Comparison of ENCODE assay signal across 10 cellular contexts in the genomic region with DNA sequence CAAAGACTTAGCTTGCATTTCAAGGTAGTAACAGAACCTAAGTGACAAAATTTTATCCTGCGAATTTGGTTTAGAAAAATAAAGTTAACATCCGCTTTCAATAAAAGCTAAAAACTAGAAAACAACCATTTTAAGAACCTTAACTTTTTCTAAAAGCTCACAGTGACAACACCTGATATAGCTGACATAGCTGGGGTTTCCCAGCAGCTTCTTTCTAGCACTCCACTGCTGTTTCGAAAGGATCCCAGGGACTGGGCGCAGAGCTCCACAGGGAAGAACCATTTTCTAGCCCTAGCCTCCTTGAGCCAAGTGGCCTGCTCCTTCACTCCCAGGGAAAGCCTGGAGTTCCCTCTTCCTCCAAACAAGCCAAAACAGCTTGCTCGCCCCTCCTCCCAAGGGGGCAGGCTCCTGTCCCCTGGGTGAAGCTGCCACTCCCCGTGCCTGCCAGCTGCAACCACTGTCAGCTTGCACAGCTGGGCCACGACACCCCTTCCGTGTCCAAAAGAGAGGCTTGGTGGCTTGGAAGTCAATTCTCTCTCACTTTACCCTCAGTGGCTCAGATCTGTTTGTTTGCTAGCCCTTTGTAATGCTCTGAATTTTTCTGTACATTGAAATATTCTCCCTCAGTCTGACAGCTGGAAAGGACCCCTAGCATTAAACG. TPM values are rescaled to one million over a fixed set of nuclear protein-coding genes. Genes with fewer than 3 reads are reported as not detected.
DNase-seq lines count a peak whose midpoint lies in the region; ATAC-seq and TF ChIP-seq lines count a peak whose summit lies in the region.
"Had no signal": no experiment of that assay in that cellular context is flagged by ENCODE, and none has a peak within 500 bp of the region (broad histone marks: within the 10 kb centered on the region; RNA-seq: fewer than 3 reads in every experiment).

No MANE protein-coding gene starts in this region.

- 46 to 61% methylated on average over 6 to 9 of the region's 9 CpGs for WGBS in transverse colon (ENCODE audit: low coverage in 1 of 2), 2 donors

- peak overlapping the region in 1 of 4 donors; percentile 46 for H3K4me3 ChIP-seq in transverse colon
- H3K4me3 ChIP-seq: K562 had no signal

- DNase-seq in activated naive CD4-positive, alpha-beta T cell treated with anti-CD3 and anti-CD28 coated beads for 36 hours = peak; percentile 56
- no peak for DNase-seq in activated naive CD4-positive, alpha-beta T cell (lab: John Stamatoyannopoulos, UW)
- DNase-seq in left colon (peak; percentile 46 to 48), transverse colon (peak; percentile 63), SHP77 treated with DMSO at 0.1 percent for 48 hours (lab: John Stamatoyannopoulos, UW) (no peak), NCI-H1048 (lab: John Stamatoyannopoulos, UW) (no peak), SKM-1 treated with dmso at 0.1 percent for 144 hours (lab: John Stamatoyannopoulos, UW; ENCODE audit: unreplicated experiment) (no peak)
- DNase-seq: DMS53 had no signal

- no peaks in the 10 kb centered on the region for H3K27me3 ChIP-seq in transverse colon

- no peak for ATAC-seq in activated T-helper 17 cell treated with anti-CD3 and anti-CD28 coated beads, Interleukin-2, amount 50 U/mL, for 72 hours (replicated peaks)
- no peak for ATAC-seq in left colon
- ATAC-seq: K562 had no signal

- in situ Hi-C loops in transverse colon (cut with MboI; ENCODE audit: low pct_ligation_motif_present in 1 of 4, low pct_unique_long_range_greater_than_20kb in 1 of 4, low sequenced_read_pairs in 3 of 4) = loop anchor here in 1 of 4 donors (25.0 kb wide), 1 partner anchor 210 kb away; no protein-coding TSS in a partner anchor

- no peak for TF ChIP-seq POLR2A in transverse colon (IDR thresholded peaks at IDR 0.05)

- intact Hi-C loops in activated naive CD4-positive, alpha-beta T cell treated with anti-CD3 and anti-CD28 coated beads for 36 hours (cut with micrococcal nuclease) = loop anchor here (5.0 kb wide), 1 partner anchor 120 kb away; the partner anchor contains the start of gene USP36
- intact Hi-C loops in left colon (cut with DNase I, micrococcal nuclease) = no loop called here
- intact Hi-C loops in transverse colon (cut with DNase I; ENCODE audit: low total_unique reads) = no loop called here

- H3K27me3 Mint-ChIP-seq in activated naive CD4-positive, alpha-beta T cell treated with anti-CD3 and anti-CD28 coated beads for 36 hours (ENCODE audit: low read depth) = no peaks in the 10 kb centered on the region
- no peaks in the 10 kb centered on the region for H3K27me3 Mint-ChIP-seq in activated T-helper 17 cell treated with anti-CD3 and anti-CD28 coated beads, Interleukin-2, amount 50 U/mL, for 72 hours

- TF ChIP-seq EP300 in transverse colon (IDR thresholded peaks at IDR 0.05; ENCODE audit: low read depth) = no peak

- no peak for TF ChIP-seq CTCF in transverse colon (IDR thresholded peaks at IDR 0.05)

- H3K4me1 Mint-ChIP-seq in activated naive CD4-positive, alpha-beta T cell treated with anti-CD3 and anti-CD28 coated beads for 36 hours (ENCODE audit: low read depth) = peaks cover 97% of the 10 kb centered on the region
- H3K4me1 Mint-ChIP-seq in activated T-helper 17 cell treated with anti-CD3 and anti-CD28 coated beads, Interleukin-2, amount 50 U/mL, for 72 hours = peaks cover 76% of the 10 kb centered on the region

- H3K9me3 Mint-ChIP-seq in activated naive CD4-positive, alpha-beta T cell treated with anti-CD3 and anti-CD28 coated beads for 36 hours = no peaks in the 10 kb centered on the region
- H3K9me3 Mint-ChIP-seq in activated T-helper 17 cell treated with anti-CD3 and anti-CD28 coated beads, Interleukin-2, amount 50 U/mL, for 72 hours = no peaks in the 10 kb centered on the region

- CTCF ChIA-PET in activated naive CD4-positive, alpha-beta T cell treated with anti-CD3 and anti-CD28 coated beads for 36 hours (lab: Charles Lee) = interaction anchor here (0.8 to 3.2 kb wide), 6 partner anchors 13 to 225 kb away, joined by 3 to 14 read pairs (median 5); no protein-coding TSS in a partner anchor

- peak overlapping the region; percentile 81 for H3K27ac Mint-ChIP-seq in activated naive CD4-positive, alpha-beta T cell treated with anti-CD3 and anti-CD28 coated beads for 36 hours
- peak overlapping the region; percentile 86 for H3K27ac Mint-ChIP-seq in activated T-helper 17 cell treated with anti-CD3 and anti-CD28 coated beads, Interleukin-2, amount 50 U/mL, for 72 hours

- no peaks in the 10 kb centered on the region for H3K36me3 ChIP-seq in transverse colon

- H3K27ac ChIP-seq in transverse colon = peak overlapping the region; percentile 47 to 84 (median 73)

- H3K36me3 Mint-ChIP-seq in activated naive CD4-positive, alpha-beta T cell treated with anti-CD3 and anti-CD28 coated beads for 36 hours (ENCODE audit: low read depth) = peaks cover 5% of the 10 kb centered on the region
- peaks cover 44% of the 10 kb centered on the region for H3K36me3 Mint-ChIP-seq in activated T-helper 17 cell treated with anti-CD3 and anti-CD28 coated beads, Interleukin-2, amount 50 U/mL, for 72 hours (ENCODE audit: low read depth)

- peaks cover 54 to 96% (median 76%) of the 10 kb centered on the region in 4 donors for H3K4me1 ChIP-seq in transverse colon

- no peak overlapping the region for H3K4me3 Mint-ChIP-seq in activated naive CD4-positive, alpha-beta T cell treated with anti-CD3 and anti-CD28 coated beads for 36 hours
- peak overlapping the region; percentile 79 for H3K4me3 Mint-ChIP-seq in activated T-helper 17 cell treated with anti-CD3 and anti-CD28 coated beads, Interleukin-2, amount 50 U/mL, for 72 hours

- H3K9me3 ChIP-seq in transverse colon = no peaks in the 10 kb centered on the region

RNA-seq across cellular contexts. Expression of gene CYTH1, which starts 59.8 kb away (rescaled TPM):
- total RNA-seq in activated naive CD4-positive, alpha-beta T cell treated with anti-CD3 and anti-CD28 coated beads for 36 hours = 100 to 1,000 TPM; 145 to 149 TPM
- 100 to 1,000 TPM; 173 to 195 TPM for total RNA-seq in activated T-helper 17 cell treated with anti-CD3 and anti-CD28 coated beads, Interleukin-2, amount 50 U/mL, for 72 hours
- 10 to 100 TPM; 70.6 to 79.0 TPM for total RNA-seq in left colon
- total RNA-seq in transverse colon = 100 to 1,000 TPM; 103 to 156 (median 142) TPM

Comparison
In these comparisons a context has a peak if more than half of its experiments do, and no peak if none do; other contexts are left out.
1. DNase-seq: peak in activated naive CD4-positive, alpha-beta T cell treated with anti-CD3 and anti-CD28 coated beads for 36 hours (single experiment), left colon (2 of 2) and transverse colon (single experiment); none in activated naive CD4-positive, alpha-beta T cell (0 of 4), SHP77 treated with DMSO at 0.1 percent for 48 hours (single experiment), NCI-H1048 (single experiment) and SKM-1 treated with dmso at 0.1 percent for 144 hours (single experiment).